11 cellular contexts compared by ENCODE assay signal in genomic region chr9:134660407-134660806, GRCh38. TPM values are rescaled to one million over a fixed set of nuclear protein-coding genes. Genes with fewer than 3 reads are reported as not detected.
A peak's percentile ranks its signal among the peaks of the same experiment; 100 is the strongest.
DNase-seq lines count a peak whose midpoint lies in the region; ATAC-seq, FAIRE-seq and TF ChIP-seq lines count a peak whose summit lies in the region.
"Had no signal": no experiment of that assay in that cellular context is flagged by ENCODE, and none has a peak within 500 bp of the region (broad histone marks: within the 10 kb centered on the region; RNA-seq: fewer than 3 reads in every experiment).

No MANE protein-coding gene starts in this region.

- H4K20me1 ChIP-seq in K562 (replicated peaks; ENCODE audit: control insufficient read depth, insufficient read depth, low read length) = no peaks in the 10 kb centered on the region

- H3K36me3 ChIP-seq in Caco-2 (ENCODE audit: control insufficient read depth, insufficient read depth, low read length) = no peaks in the 10 kb centered on the region
- H3K36me3 ChIP-seq in K562 (ENCODE audit: control insufficient read depth, insufficient read depth, low read length) = no peaks in the 10 kb centered on the region
- no peaks in the 10 kb centered on the region for H3K36me3 ChIP-seq in esophagus squamous epithelium

- TF ChIP-seq POLR2A in K562 (conservative IDR thresholded peaks at IDR 0.05) (no peak), esophagus squamous epithelium (IDR thresholded peaks at IDR 0.05) (no peak)

- CTCF ChIA-PET in Caco-2 (lab: Charles Lee) = no interaction called here
- CTCF ChIA-PET in K562 (lab: Yijun Ruan, JAX; ENCODE audit: low intra/inter-chr PET ratio) = no interaction called here

- no peak for TF ChIP-seq RAD21 in K562 (CRISPR knock-in tag; conservative IDR thresholded peaks at IDR 0.05 in 1 of 2, IDR thresholded peaks at IDR 0.05 in 1 of 2)

- no peak for FAIRE-seq in K562 (lab: Jason Lieb, UNC)

- H3K9me3 Mint-ChIP-seq in Caco-2 (ENCODE audit: unreplicated experiment) (no peaks in the 10 kb centered on the region), neural crest cell (peaks cover 6% of the 10 kb centered on the region)

- H3K36me3 Mint-ChIP-seq in Caco-2 (ENCODE audit: insufficient read depth, unreplicated experiment) = no peaks in the 10 kb centered on the region
- H3K36me3 Mint-ChIP-seq in neural crest cell (ENCODE audit: low read depth) = peaks cover 5% of the 10 kb centered on the region

- H3K4me3 Mint-ChIP-seq in Caco-2 (ENCODE audit: unreplicated experiment) (no peak overlapping the region), neural crest cell (no peak overlapping the region)

- no peak for DNase-seq in Caco-2
- no peak for DNase-seq in HFF-Myc (ENCODE audit: extremely low read depth, low read depth)
- DNase-seq in K562 (ENCODE audit: extremely low read depth in 1 of 4, low spot score in 3 of 4) = peak in 3 of 4 experiments; percentile 24 to 70 (median 65)
- no peak for DNase-seq in neural crest cell (ENCODE audit: low read depth, low spot score)
- no peak for DNase-seq in AG08396 (ENCODE audit: low spot score)
- DNase-seq in esophagus squamous epithelium (lab: John Stamatoyannopoulos, UW) = no peak
- DNase-seq: NCI-H146; stimulated activated CD4-positive, alpha-beta T cell treated with anti-CD3 and anti-CD28 coated beads, Interleukin-4, amount 100 ng/mL, for 24 hours had no signal

- no peak overlapping the region for H2AFZ ChIP-seq in K562 (ENCODE audit: low read depth, low read length)

- H3K27ac Mint-ChIP-seq in Caco-2 (ENCODE audit: unreplicated experiment) (no peak overlapping the region), neural crest cell (ENCODE audit: unreplicated experiment) (no peak overlapping the region)

- no peaks in the 10 kb centered on the region for H3K27me3 Mint-ChIP-seq in Caco-2 (ENCODE audit: insufficient read depth, unreplicated experiment)
- H3K27me3 Mint-ChIP-seq in neural crest cell (ENCODE audit: low read depth) = no peaks in the 10 kb centered on the region

- POLR2A ChIA-PET in Caco-2 (lab: Charles Lee) (no interaction called here), K562 (lab: Yijun Ruan, JAX) (interaction anchor here (0.6 kb wide), 1 partner anchor 961 kb away, joined by 3 read pairs; no protein-coding TSS in a partner anchor)

- in situ Hi-C loops in K562 (cut with MboI) = no loop called here

- H3K4me1 Mint-ChIP-seq in Caco-2 (ENCODE audit: low read depth, unreplicated experiment) (no peaks in the 10 kb centered on the region), neural crest cell (no peaks in the 10 kb centered on the region)

- H3K27me3 ChIP-seq in Caco-2 (replicated peaks; ENCODE audit: control insufficient read depth, insufficient read depth, low read length) = no peaks in the 10 kb centered on the region
- H3K27me3 ChIP-seq in K562 (ENCODE audit: control insufficient read depth in 2 of 2, insufficient read depth in 2 of 2, low read length in 2 of 2) = no peaks in the 10 kb centered on the region; a peak in 1 of 5 replicates
- H3K27me3 ChIP-seq in esophagus squamous epithelium = no peaks in the 10 kb centered on the region

- intact Hi-C loops in Caco-2 (cut with micrococcal nuclease; ENCODE audit: unreplicated experiment) (no loop called here), K562 (cut with micrococcal nuclease) (no loop called here), esophagus squamous epithelium (cut with DNase I) (no loop called here)

- no peak overlapping the region for H3K9ac ChIP-seq in K562 (ENCODE audit: insufficient read depth in 1 of 2, low read depth in 2 of 2, low read length in 2 of 2)

- peaks cover 5% of the 10 kb centered on the region; the same call in 1 of the 2 replicates for H3K9me3 ChIP-seq in Caco-2
- H3K9me3 ChIP-seq in K562 (replicated peaks; ENCODE audit: control insufficient read depth, insufficient read depth, low read depth, low read length) = peaks cover 1% of the 10 kb centered on the region; the same call in 1 of the 2 replicates
- H3K9me3 ChIP-seq in esophagus squamous epithelium = peaks cover 0 to 10% (median 7%) of the 10 kb centered on the region in 3 donors

- no peak for TF ChIP-seq EP300 in K562 (IDR thresholded peaks at IDR 0.05; ENCODE audit: low read length)

- WGBS in K562 (ENCODE audit: insufficient coverage, low coverage, missing lambda C conversion rate) = 5% methylated on average over 1 of the region's 1 CpG
- 86 to 100% methylated on average over 1 of the region's 1 CpG for WGBS in esophagus squamous epithelium, 2 donors

- TF ChIP-seq CTCF in Caco-2 (IDR thresholded peaks at IDR 0.05; ENCODE audit: insufficient read depth in 1 of 2, low read depth in 1 of 2, low read length in 1 of 2, severe bottlenecking in 1 of 2, unreplicated experiment in 1 of 2) (peak; percentile 41 to 65), HFF-Myc (IDR thresholded peaks at IDR 0.05; ENCODE audit: low read depth, low read length, missing control alignments) (peak; percentile 75), K562 (IDR thresholded peaks at IDR 0.05 in 2 of 3, conservative IDR thresholded peaks at IDR 0.05 in 1 of 3; ENCODE audit: insufficient read depth in 2 of 3, low read depth in 1 of 3, low read length in 3 of 3) (peak; percentile 30 to 62 (median 37); a peak in 4 of 6 replicates), neural crest cell (conservative IDR thresholded peaks at IDR 0.05) (peak; percentile 66), esophagus squamous epithelium (IDR thresholded peaks at IDR 0.05) (peak in 3 of 6 experiments; percentile 10 to 45 (median 18))

- no TSS peak for BruUV-seq in Caco-2 (replicated peaks; lab: Mats Ljungman, UMichigan)
- no TSS peak for BruUV-seq in K562 (replicated peaks; lab: Mats Ljungman, UMichigan)

- no peaks in the 10 kb centered on the region for H3K79me2 ChIP-seq in K562 (ENCODE audit: control insufficient read depth, insufficient read depth, low read length)

- H3K27ac ChIP-seq in K562 (ENCODE audit: extremely low read depth, low read depth, low read length) = no peak overlapping the region
- peak overlapping the region in 2 of 4 donors; percentile 75 to 86 for H3K27ac ChIP-seq in esophagus squamous epithelium

- H3K4me3 ChIP-seq in Caco-2 (ENCODE audit: low read depth, low read length) = no peak overlapping the region
- H3K4me3 ChIP-seq in HFF-Myc (replicated peaks; ENCODE audit: low read depth, low read length) = no peak overlapping the region
- no peak overlapping the region for H3K4me3 ChIP-seq in K562
- H3K4me3 ChIP-seq in esophagus squamous epithelium = no peak overlapping the region

- no peaks in the 10 kb centered on the region for H3K4me1 ChIP-seq in Caco-2
- no peaks in the 10 kb centered on the region for H3K4me1 ChIP-seq in K562 (replicated peaks in 1 of 2; ENCODE audit: control insufficient read depth in 2 of 2, insufficient read depth in 2 of 2, low read length in 2 of 2)
- H3K4me1 ChIP-seq in esophagus squamous epithelium = peaks cover 0 to 49% (median 19%) of the 10 kb centered on the region in 3 donors

- no peak overlapping the region for H3K4me2 ChIP-seq in K562 (ENCODE audit: insufficient read depth, low read length)

- ATAC-seq in K562 (no peak), HG03159 (IDR thresholded peaks at IDR 0.05; ENCODE audit: unreplicated experiment) (no peak), GM21723 (IDR thresholded peaks at IDR 0.05; ENCODE audit: unreplicated experiment) (no peak)
- ATAC-seq: left lobe of liver had no signal

- no peaks in the 10 kb centered on the region for H3K9me1 ChIP-seq in K562 (ENCODE audit: control insufficient read depth, insufficient read depth, low read length)

TF ChIP-seq in K562, 482 proteins besides CTCF, POLR2A, EP300 and RAD21 (continues in another document):
- TF ChIP-seq SUPT5H (IDR thresholded peaks at IDR 0.05) (no peak), LEF1 (IDR thresholded peaks at IDR 0.05) (no peak), CBX1 (IDR thresholded peaks at IDR 0.05; ENCODE audit: low read depth) (peak; percentile 63; the same call in 1 of the 2 replicates), ZFP36 (IDR thresholded peaks at IDR 0.05; ENCODE audit: low read depth, low read length, partially characterized antibody) (no peak), TRIM28 (IDR thresholded peaks at IDR 0.05) (0 out of 2 replicates have a peak, but pooled peaks have one; percentile 50), SMARCC2 (IDR thresholded peaks at IDR 0.05; ENCODE audit: low read depth) (no peak), E2F5 (CRISPR knock-in tag; IDR thresholded peaks at IDR 0.05) (no peak), CBX5 (IDR thresholded peaks at IDR 0.05; ENCODE audit: borderline replicate concordance, low read depth) (peak; percentile 74), ZNF764 (CRISPR knock-in tag; IDR thresholded peaks at IDR 0.05; ENCODE audit: low read depth) (peak; percentile 99), CBX3 (IDR thresholded peaks at IDR 0.05; ENCODE audit: borderline replicate concordance in 1 of 2, low read length in 2 of 2) (peak in 1 of 2 experiments; percentile 76; a peak in 2 of 3 replicates)

RNA-seq across cellular contexts. Expression of gene COL5A1, which starts 18.8 kb away (rescaled TPM):
- total RNA-seq in Caco-2 (2022) (4.8 and 5.7 TPM in 2 replicates), K562 (2014; rRNA removed) (under 0.01 TPM in 1 of 2 replicates, not detected in the other), K562 (2014; rRNA removed; fragmentation: Illumina TruSeq; extraction: Trizol) (not detected in 2 replicates), K562 (2015; rRNA removed; fragmentation: Illumina TruSeq; extraction: Trizol) (not detected in 2 replicates), K562 (2021) (0.13 TPM in 2 replicates), neural crest cell (18.6 and 19.4 TPM in 2 replicates), esophagus squamous epithelium (10 to 100 TPM in 1 of 4 donors, 1 to 10 TPM in 3; 4.0 to 12.8 (median 6.3) TPM)
- total RNA-seq in K562 (2011; cell fraction: chromatin; rRNA removed; ENCODE audit: low replicate concordance) = 0.07 and 0.42 TPM in 2 replicates
- total RNA-seq in K562 (2011; cell fraction: nucleolus; rRNA removed) = under 0.01 TPM in 1 of 2 replicates, not detected in the other
- not detected in 2 replicates for total RNA-seq in K562 (2011; cell fraction: nucleoplasm; rRNA removed)
- polyA plus RNA-seq in K562 (2011; rRNA removed) (not detected in 2 replicates), K562 (2014; fragmentation: Illumina TruSeq; extraction: Trizol) (not detected in 2 replicates), K562 (2014; fragmentation: Nextera tagmentation; extraction: Ambion mirVana) (not detected), K562 (2014; rRNA removed) (0.04 TPM in 1 of 2 replicates, not detected in the other)
- polyA plus RNA-seq in K562 (2011; cell fraction: cytosol; rRNA removed) = 0.01 and 0.04 TPM in 2 replicates
- 0.04 and 0.23 TPM in 2 replicates for polyA plus RNA-seq in K562 (2011; cell fraction: nucleus; rRNA removed)
- polyA plus RNA-seq in K562 (2012) = 0.26 TPM in 2 replicates
- polyA minus RNA-seq in K562 (2011; rRNA and poly(A)+ RNA removed) = not detected in 2 replicates
- 0.55 TPM in 1 of 2 replicates, not detected in the other for polyA minus RNA-seq in K562 (2011; cell fraction: cytosol; rRNA and poly(A)+ RNA removed)
- under 0.01 TPM in 1 of 2 replicates, not detected in the other for polyA minus RNA-seq in K562 (2011; cell fraction: nucleus; rRNA and poly(A)+ RNA removed)

Comparison
In these comparisons a context has a peak if more than half of its experiments do, and no peak if none do; other contexts are left out.
1. DNase-seq: peak in K562 (3 of 4); none in Caco-2 (0 of 2), HFF-Myc (single experiment), neural crest cell (single experiment), AG08396 (single experiment) and esophagus squamous epithelium (single experiment).